In the genomic region with DNA sequence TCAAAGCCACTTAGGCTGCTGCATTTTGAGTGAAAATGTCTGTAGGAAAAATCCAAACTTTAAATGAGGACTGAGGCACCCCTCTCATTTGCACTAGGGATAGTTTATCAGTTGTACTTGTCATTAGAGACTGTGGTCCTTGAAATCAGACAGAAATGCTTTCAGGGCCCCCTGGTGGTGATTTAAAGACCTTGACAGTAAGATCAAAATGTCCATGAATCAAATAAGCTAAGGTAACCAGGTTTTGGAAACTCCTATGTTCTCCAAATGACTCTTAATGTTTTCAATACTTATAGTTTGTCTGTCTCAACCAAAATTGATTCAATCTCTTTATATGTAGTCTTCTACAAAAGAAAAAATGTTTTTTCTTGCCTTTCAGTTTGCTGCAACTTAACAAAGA, we compare ENCODE assay signal across 8 cellular contexts. TPM values are rescaled to one million over a fixed set of nuclear protein-coding genes. Genes with fewer than 3 reads are reported as not detected.
DNase-seq lines count a peak whose midpoint lies in the region; ATAC-seq and TF ChIP-seq lines count a peak whose summit lies in the region.

No MANE protein-coding gene starts in this region.

- DNase-seq in Ammon's horn (ENCODE audit: low spot score) (peak; percentile 61), NCI-H446 treated with DMSO at 0.1 percent for 48 hours (lab: John Stamatoyannopoulos, UW) (peak; percentile 2), iPS DF 19.7 (ENCODE audit: low read depth, low spot score) (peak; percentile 20), NCI-H226 (no peak)
- DNase-seq in activated T-cell treated with anti-CD3 and anti-CD28 coated beads, Interleukin-2, amount 50 U/mL, for 72 hours, result peak; percentile 35 to 41
- DNase-seq in stimulated activated CD4-positive, alpha-beta T cell treated with anti-CD3 and anti-CD28 coated beads, Interleukin-4, amount 100 ng/mL, for 48 hours (ENCODE audit: low read depth in 2 of 2), result peak; percentile 6 to 19

- H3K27ac Mint-ChIP-seq in activated T-cell treated with anti-CD3 and anti-CD28 coated beads, Interleukin-2, amount 50 U/mL, for 72 hours, result no peak overlapping the region

- peak; percentile 60 for ATAC-seq in HG03135 (IDR thresholded peaks at IDR 0.05; ENCODE audit: unreplicated experiment)
- peak in 1 of 2 donors; percentile 39 for ATAC-seq in activated T-cell treated with anti-CD3 and anti-CD28 coated beads, Interleukin-2, amount 50 U/mL, for 72 hours (replicated peaks in 1 of 2)

- H3K4me3 Mint-ChIP-seq in activated T-cell treated with anti-CD3 and anti-CD28 coated beads, Interleukin-2, amount 50 U/mL, for 72 hours, result no peak overlapping the region

- no peaks in the 10 kb centered on the region for H3K4me1 Mint-ChIP-seq in activated T-cell treated with anti-CD3 and anti-CD28 coated beads, Interleukin-2, amount 50 U/mL, for 72 hours (ENCODE audit: low read depth)

- H3K36me3 Mint-ChIP-seq in activated T-cell treated with anti-CD3 and anti-CD28 coated beads, Interleukin-2, amount 50 U/mL, for 72 hours (ENCODE audit: insufficient read depth in 2 of 2), result peaks cover 0 to 2% of the 10 kb centered on the region in 2 donors

- TF ChIP-seq CTCF in GM12872 (IDR thresholded peaks at IDR 0.05; ENCODE audit: insufficient read depth, low read depth, low read length), result peak; percentile 68

- peaks cover 9 to 10% of the 10 kb centered on the region in 2 donors for H3K9me3 Mint-ChIP-seq in activated T-cell treated with anti-CD3 and anti-CD28 coated beads, Interleukin-2, amount 50 U/mL, for 72 hours

- H3K27me3 Mint-ChIP-seq in activated T-cell treated with anti-CD3 and anti-CD28 coated beads, Interleukin-2, amount 50 U/mL, for 72 hours (ENCODE audit: low read depth), result peaks cover 14% of the 10 kb centered on the region

RNA-seq across cellular contexts. Expression of gene DDX18, which starts 28.8 kb away (rescaled TPM):
- total RNA-seq in activated T-cell treated with anti-CD3 and anti-CD28 coated beads, Interleukin-2, amount 50 U/mL, for 72 hours, result 100 to 1,000 TPM in 1 of 2 donors, 10 to 100 TPM in 1; 92.4 to 107 TPM
